Comparison of ENCODE assay signal across 11 cellular contexts in the genomic region with DNA sequence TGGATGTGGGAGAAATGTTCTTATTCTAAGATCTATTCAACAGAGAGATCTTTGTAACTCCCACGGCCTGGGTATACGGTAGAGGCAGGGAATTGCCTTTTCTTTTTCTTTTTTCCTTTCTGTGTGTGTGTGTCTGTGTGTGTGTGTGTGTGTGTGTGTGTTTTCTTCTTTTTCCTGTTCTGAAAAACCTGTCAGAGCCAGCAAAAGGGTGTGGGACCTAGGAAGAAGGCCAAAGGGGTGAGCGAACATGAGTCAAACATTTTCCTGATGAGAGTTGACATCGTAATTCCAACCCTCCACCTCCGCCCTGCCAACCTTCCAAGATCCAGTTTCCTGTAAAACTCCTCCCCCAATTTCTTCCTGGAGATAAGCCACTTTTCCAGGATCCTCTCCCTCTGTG. TPM values are rescaled to one million over a fixed set of nuclear protein-coding genes. Genes with fewer than 3 reads are reported as not detected.
DNase-seq lines count a peak whose midpoint lies in the region; ATAC-seq, FAIRE-seq and TF ChIP-seq lines count a peak whose summit lies in the region.
"Had no signal": no experiment of that assay in that cellular context is flagged by ENCODE, and none has a peak within 500 bp of the region (broad histone marks: within the 10 kb centered on the region; RNA-seq: fewer than 3 reads in every experiment).

No MANE protein-coding gene starts in this region.

- H3K27ac ChIP-seq in HEK293 (ENCODE audit: extremely low read depth, low read depth, low read length): no peak overlapping the region
- peak overlapping the region; percentile 20 to 39 for H3K27ac ChIP-seq in kidney (ENCODE audit: low read depth in 2 of 2, low read length in 2 of 2)
- H3K27ac ChIP-seq in spleen: peak overlapping the region in 7 of 8 donors; percentile 30 to 99 (median 61)

- TF ChIP-seq CTCF in HEK293 (tag by site-specific recombination; IDR thresholded peaks at IDR 0.05) (no peak), bronchial epithelial cell (IDR thresholded peaks at IDR 0.05; ENCODE audit: insufficient read depth, low read length, severe bottlenecking) (no peak), kidney (IDR thresholded peaks at IDR 0.05; ENCODE audit: borderline replicate concordance, extremely low read depth, insufficient read depth) (no peak), spleen (IDR thresholded peaks at IDR 0.05 in 8 of 11, conservative IDR thresholded peaks at IDR 0.05 in 3 of 11) (no peak)

- POLR2A ChIA-PET in HEK293 (lab: Yijun Ruan, JAX): interaction anchor here (0.6 to 0.7 kb wide), 3 partner anchors 91 to 1224 kb away, joined by 3 to 4 read pairs (median 4); no protein-coding TSS in a partner anchor

- H3K27me3 ChIP-seq in bronchial epithelial cell (ENCODE audit: control insufficient read depth, insufficient read depth, low read length) (no peaks in the 10 kb centered on the region), spleen (replicated peaks in 1 of 7) (no peaks in the 10 kb centered on the region)

- no peak for ATAC-seq in GM19395 (IDR thresholded peaks at IDR 0.05; ENCODE audit: unreplicated experiment)
- ATAC-seq in HG03196 (IDR thresholded peaks at IDR 0.05; ENCODE audit: unreplicated experiment): no peak
- ATAC-seq: natural killer cell had no signal

- H3K4me3 ChIP-seq in HEK293 (ENCODE audit: low read depth, low read length): no peak overlapping the region
- no peak overlapping the region for H3K4me3 ChIP-seq in bronchial epithelial cell (ENCODE audit: low read depth, low read length)
- no peak overlapping the region for H3K4me3 ChIP-seq in kidney (ENCODE audit: low read length in 2 of 2)
- H3K4me3 ChIP-seq in spleen: no peak overlapping the region

- FAIRE-seq in bronchial epithelial cell (lab: Jason Lieb, UNC): no peak
- FAIRE-seq in kidney (lab: Jason Lieb, UNC): no peak

- H3K4me1 ChIP-seq in HEK293 (ENCODE audit: control insufficient read depth, insufficient read depth, low read length) (no peaks in the 10 kb centered on the region), kidney (ENCODE audit: control insufficient read depth in 1 of 2, insufficient read depth in 1 of 2, low read depth in 1 of 2, low read length in 2 of 2) (peaks cover 3 to 15% of the 10 kb centered on the region in 2 donors), spleen (peaks cover 22 to 37% (median 30%) of the 10 kb centered on the region in 6 donors)

- H3K9me3 ChIP-seq in HEK293 (ENCODE audit: control insufficient read depth, insufficient read depth, low read depth, low read length): no peaks in the 10 kb centered on the region
- H3K9me3 ChIP-seq in kidney (ENCODE audit: control insufficient read depth in 1 of 2, low read length in 2 of 2): no peaks in the 10 kb centered on the region
- H3K9me3 ChIP-seq in spleen: peaks cover 0 to 4% (median 0%) of the 10 kb centered on the region in 8 donors

- CTCF ChIA-PET in HEK293 (lab: Yijun Ruan, JAX): interaction anchor here (1.4 to 1.5 kb wide), 2 partner anchors 8 to 158 kb away, joined by 3 read pairs; no protein-coding TSS in a partner anchor

- 57 to 66% (median 58%) methylated on average over 5 of the region's 5 CpGs for WGBS in spleen, 5 donors

- TF ChIP-seq POLR2A in spleen (IDR thresholded peaks at IDR 0.05): no peak

- no peak overlapping the region for H3K9ac ChIP-seq in kidney (ENCODE audit: low read length in 2 of 2)

- H3K36me3 ChIP-seq in HEK293 (ENCODE audit: control insufficient read depth in 2 of 2, insufficient read depth in 1 of 2, low read length in 2 of 2) (no peaks in the 10 kb centered on the region), bronchial epithelial cell (ENCODE audit: control insufficient read depth, insufficient read depth, low read length) (no peaks in the 10 kb centered on the region), kidney (ENCODE audit: control insufficient read depth in 1 of 2, insufficient read depth in 2 of 2, low read length in 2 of 2) (no peaks in the 10 kb centered on the region), spleen (no peaks in the 10 kb centered on the region)

- intact Hi-C loops in kidney (cut with DNase I): no loop called here
- intact Hi-C loops in spleen (cut with DNase I; ENCODE audit: low total_unique reads): no loop called here

- DNase-seq in bronchial epithelial cell (ENCODE audit: low read depth) (peak; percentile 98), kidney (no peak), spleen (no peak), NCI-H2171 treated with DMSO at 0.1 percent for 48 hours (lab: John Stamatoyannopoulos, UW) (no peak), NCI-H1417 (lab: John Stamatoyannopoulos, UW) (no peak)
- DNase-seq: cortex of kidney, natural killer cell had no signal

TF ChIP-seq in HEK293, 187 proteins besides CTCF, POLR2A, EP300 and RAD21 (continues in another document):
- TF ChIP-seq ZNF140 (tag by site-specific recombination; IDR thresholded peaks at IDR 0.05) (no peak), ZFHX2 (tag by site-specific recombination; conservative IDR thresholded peaks at IDR 0.05) (peak; percentile 79), ZFP69B (tag by site-specific recombination; IDR thresholded peaks at IDR 0.05) (no peak), IKZF3 (tag by site-specific recombination; IDR thresholded peaks at IDR 0.05) (no peak), ZNF354C (tag by site-specific recombination; IDR thresholded peaks at IDR 0.05; ENCODE audit: borderline replicate concordance, low read depth) (no peak)
- TF ChIP-seq, protein P1, sequence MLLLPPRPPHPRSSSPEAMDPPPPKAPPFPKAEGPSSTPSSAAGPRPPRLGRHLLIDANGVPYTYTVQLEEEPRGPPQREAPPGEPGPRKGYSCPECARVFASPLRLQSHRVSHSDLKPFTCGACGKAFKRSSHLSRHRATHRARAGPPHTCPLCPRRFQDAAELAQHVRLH (tag by site-specific recombination; IDR thresholded peaks at IDR 0.05): no peak
- TF ChIP-seq, protein P2, sequence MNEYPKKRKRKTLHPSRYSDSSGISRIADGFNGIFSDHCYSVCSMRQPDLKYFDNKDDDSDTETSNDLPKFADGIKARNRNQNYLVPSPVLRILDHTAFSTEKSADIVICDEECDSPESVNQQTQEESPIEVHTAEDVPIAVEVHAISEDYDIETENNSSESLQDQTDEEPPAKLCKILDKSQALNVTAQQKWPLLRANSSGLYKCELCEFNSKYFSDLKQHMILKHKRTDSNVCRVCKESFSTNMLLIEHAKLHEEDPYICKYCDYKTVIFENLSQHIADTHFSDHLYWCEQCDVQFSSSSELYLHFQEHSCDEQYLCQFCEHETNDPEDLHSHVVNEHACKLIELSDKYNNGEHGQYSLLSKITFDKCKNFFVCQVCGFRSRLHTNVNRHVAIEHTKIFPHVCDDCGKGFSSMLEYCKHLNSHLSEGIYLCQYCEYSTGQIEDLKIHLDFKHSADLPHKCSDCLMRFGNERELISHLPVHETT (tag by site-specific recombination; IDR thresholded peaks at IDR 0.05): no peak
- TF ChIP-seq, protein P3, sequence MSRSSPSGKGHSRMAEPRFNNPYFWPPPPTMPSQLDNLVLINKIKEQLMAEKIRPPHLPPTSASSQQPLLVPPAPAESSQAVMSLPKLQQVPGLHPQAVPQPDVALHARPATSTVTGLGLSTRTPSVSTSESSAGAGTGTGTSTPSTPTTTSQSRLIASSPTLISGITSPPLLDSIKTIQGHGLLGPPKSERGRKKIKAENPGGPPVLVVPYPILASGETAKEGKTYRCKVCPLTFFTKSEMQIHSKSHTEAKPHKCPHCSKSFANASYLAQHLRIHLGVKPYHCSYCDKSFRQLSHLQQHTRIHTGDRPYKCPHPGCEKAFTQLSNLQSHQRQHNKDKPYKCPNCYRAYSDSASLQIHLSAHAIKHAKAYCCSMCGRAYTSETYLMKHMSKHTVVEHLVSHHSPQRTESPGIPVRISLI (tag by site-specific recombination; IDR thresholded peaks at IDR 0.05): no peak
- TF ChIP-seq, protein P4, sequence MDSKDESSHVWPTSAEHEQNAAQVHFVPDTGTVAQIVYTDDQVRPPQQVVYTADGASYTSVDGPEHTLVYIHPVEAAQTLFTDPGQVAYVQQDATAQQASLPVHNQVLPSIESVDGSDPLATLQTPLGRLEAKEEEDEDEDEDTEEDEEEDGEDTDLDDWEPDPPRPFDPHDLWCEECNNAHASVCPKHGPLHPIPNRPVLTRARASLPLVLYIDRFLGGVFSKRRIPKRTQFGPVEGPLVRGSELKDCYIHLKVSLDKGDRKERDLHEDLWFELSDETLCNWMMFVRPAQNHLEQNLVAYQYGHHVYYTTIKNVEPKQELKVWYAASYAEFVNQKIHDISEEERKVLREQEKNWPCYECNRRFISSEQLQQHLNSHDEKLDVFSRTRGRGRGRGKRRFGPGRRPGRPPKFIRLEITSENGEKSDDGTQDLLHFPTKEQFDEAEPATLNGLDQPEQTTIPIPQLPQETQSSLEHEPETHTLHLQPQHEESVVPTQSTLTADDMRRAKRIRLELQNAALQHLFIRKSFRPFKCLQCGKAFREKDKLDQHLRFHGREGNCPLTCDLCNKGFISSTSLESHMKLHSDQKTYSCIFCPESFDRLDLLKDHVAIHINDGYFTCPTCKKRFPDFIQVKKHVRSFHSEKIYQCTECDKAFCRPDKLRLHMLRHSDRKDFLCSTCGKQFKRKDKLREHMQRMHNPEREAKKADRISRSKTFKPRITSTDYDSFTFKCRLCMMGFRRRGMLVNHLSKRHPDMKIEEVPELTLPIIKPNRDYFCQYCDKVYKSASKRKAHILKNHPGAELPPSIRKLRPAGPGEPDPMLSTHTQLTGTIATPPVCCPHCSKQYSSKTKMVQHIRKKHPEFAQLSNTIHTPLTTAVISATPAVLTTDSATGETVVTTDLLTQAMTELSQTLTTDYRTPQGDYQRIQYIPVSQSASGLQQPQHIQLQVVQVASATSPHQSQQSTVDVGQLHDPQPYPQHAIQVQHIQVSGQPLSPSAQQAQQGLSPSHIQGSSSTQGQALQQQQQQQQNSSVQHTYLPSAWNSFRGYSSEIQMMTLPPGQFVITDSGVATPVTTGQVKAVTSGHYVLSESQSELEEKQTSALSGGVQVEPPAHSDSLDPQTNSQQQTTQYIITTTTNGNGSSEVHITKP (tag by site-specific recombination; IDR thresholded peaks at IDR 0.05): peak; percentile 89

RNA-seq across cellular contexts. Expression of a gene that starts 2.8 kb away (rescaled TPM):
- total RNA-seq in bronchial epithelial cell (36.1 and 42.2 TPM in 2 replicates), kidney (26.6 TPM), spleen (10 to 100 TPM; 38.2 to 68.2 (median 41.6) TPM)
- polyA plus RNA-seq in kidney (ENCODE audit: insufficient read depth, low read depth, low replicate concordance) (13.5 TPM), spleen (10 to 100 TPM in 2 of 3 donors, 1 to 10 TPM in 1; 7.6 to 21.0 (median 16.0) TPM)

RNA-seq across cellular contexts. Expression of a gene that starts 32.8 kb away (rescaled TPM):
- total RNA-seq in bronchial epithelial cell (not detected in 2 replicates), kidney (not detected), spleen (not detected)
- polyA plus RNA-seq in kidney (ENCODE audit: insufficient read depth, low read depth, low replicate concordance) (not detected), spleen (under 1 TPM in 1 of 3 donors, not detected in 2; 0.47 TPM)
- total RNA-seq: activated CD8-positive, alpha-beta memory T cell treated with anti-CD3 and anti-CD28 coated beads for 36 hours; natural killer cell had no signal
